Comparison of ENCODE assay signal across 22 cellular contexts in the genomic region with DNA sequence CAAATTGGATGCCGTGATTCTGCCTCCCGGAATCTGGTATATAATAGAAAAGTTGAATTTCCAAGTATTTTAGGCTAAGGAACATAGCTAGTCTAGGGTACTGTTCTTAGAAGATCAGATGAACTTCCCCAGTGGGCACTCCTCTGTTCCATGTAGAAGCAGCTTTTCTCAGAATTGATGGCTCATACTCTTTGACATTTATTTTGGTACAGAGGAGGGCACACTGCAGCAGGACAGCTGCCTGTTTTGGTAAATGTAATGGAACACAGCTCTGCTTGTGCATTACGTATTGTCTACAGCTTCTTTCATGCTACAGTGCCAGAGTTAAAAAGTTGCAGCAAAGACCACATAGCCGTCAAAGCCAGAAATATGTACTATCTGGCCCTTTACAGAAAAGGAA. TPM values are rescaled to one million over a fixed set of nuclear protein-coding genes. Genes with fewer than 3 reads are reported as not detected.
A peak's percentile ranks its signal among the peaks of the same experiment; 100 is the strongest.
DNase-seq lines count a peak whose midpoint lies in the region; ATAC-seq and TF ChIP-seq lines count a peak whose summit lies in the region.
"Had no signal": no experiment of that assay in that cellular context is flagged by ENCODE, and none has a peak within 500 bp of the region (broad histone marks: within the 10 kb centered on the region; RNA-seq: fewer than 3 reads in every experiment).

No MANE protein-coding gene starts in this region.

- peaks cover 36 to 61% (median 56%) of the 10 kb centered on the region in 10 experiments for H3K4me1 ChIP-seq in BLaER1 treated with 17β-estradiol and CSF1 and Interleukin-3, amounts not matched to agents 10 nM and 100 nM
- peaks cover 0 to 10% of the 10 kb centered on the region in 2 experiments for H3K4me1 ChIP-seq in neutrophil (ENCODE audit: control insufficient read depth in 1 of 2, insufficient read depth in 1 of 2, low read depth in 1 of 2, low read length in 1 of 2)
- H3K4me1 ChIP-seq in prostate gland (replicated peaks), result peaks cover 5% of the 10 kb centered on the region
- H3K4me1 ChIP-seq in gastroesophageal sphincter, result peaks cover 6 to 89% (median 13%) of the 10 kb centered on the region in 3 donors

- CTCF ChIA-PET in activated CD4-positive, alpha-beta memory T cell treated with anti-CD3 and anti-CD28 coated beads for 36 hours (lab: Charles Lee), result interaction anchor here (0.6 to 1.5 kb wide), 3 partner anchors 10 to 554 kb away, joined by 3 to 10 read pairs (median 4); a partner anchor contains a TSS
- CTCF ChIA-PET in activated CD4-positive, alpha-beta memory T cell treated with anti-CD3 and anti-CD28 coated beads, Interleukin-2, amount 10 ng/mL, durations not matched to agents 7 days and 5 days (lab: Charles Lee), result interaction anchor here (0.6 to 2.4 kb wide), 3 partner anchors 9 to 554 kb away, joined by 3 to 10 read pairs (median 9); no protein-coding TSS in a partner anchor

- peak overlapping the region; percentile 16 for H3K27ac Mint-ChIP-seq in activated CD4-positive, alpha-beta memory T cell treated with anti-CD3 and anti-CD28 coated beads for 36 hours
- no peak overlapping the region for H3K27ac Mint-ChIP-seq in activated CD4-positive, alpha-beta memory T cell treated with anti-CD3 and anti-CD28 coated beads, Interleukin-2, amount 10 ng/mL, durations not matched to agents 7 days and 5 days
- H3K27ac Mint-ChIP-seq in activated T-helper 17 cell treated with anti-CD3 and anti-CD28 coated beads, Interleukin-2, amount 50 U/mL, for 72 hours, result peak overlapping the region; percentile 72
- H3K27ac Mint-ChIP-seq: GM23338 had no signal

- TF ChIP-seq CTCF in neutrophil (IDR thresholded peaks at IDR 0.05), result no peak
- no peak for TF ChIP-seq CTCF in prostate gland (IDR thresholded peaks at IDR 0.05)
- TF ChIP-seq CTCF in gastroesophageal sphincter (IDR thresholded peaks at IDR 0.05), result no peak

- no peaks in the 10 kb centered on the region for H3K27me3 ChIP-seq in BLaER1 treated with 17β-estradiol and CSF1 and Interleukin-3, amounts not matched to agents 10 nM and 100 nM
- no peaks in the 10 kb centered on the region for H3K27me3 ChIP-seq in neutrophil
- H3K27me3 ChIP-seq in prostate gland (replicated peaks; ENCODE audit: insufficient read depth), result no peaks in the 10 kb centered on the region
- no peaks in the 10 kb centered on the region for H3K27me3 ChIP-seq in gastroesophageal sphincter

- peaks cover 37% of the 10 kb centered on the region for H3K36me3 Mint-ChIP-seq in activated CD4-positive, alpha-beta memory T cell treated with anti-CD3 and anti-CD28 coated beads for 36 hours
- H3K36me3 Mint-ChIP-seq in activated CD4-positive, alpha-beta memory T cell treated with anti-CD3 and anti-CD28 coated beads, Interleukin-2, amount 10 ng/mL, durations not matched to agents 7 days and 5 days (ENCODE audit: low read depth), result peaks cover 51% of the 10 kb centered on the region
- peaks cover 88% of the 10 kb centered on the region for H3K36me3 Mint-ChIP-seq in activated T-helper 17 cell treated with anti-CD3 and anti-CD28 coated beads, Interleukin-2, amount 50 U/mL, for 72 hours (ENCODE audit: low read depth)

- 92% methylated on average over 4 of the region's 4 CpGs for WGBS in prostate gland
- WGBS in gastroesophageal sphincter (ENCODE audit: low coverage in 1 of 2), 2 donors, result 44% methylated on average over 4 of the region's 4 CpGs

- intact Hi-C loops in activated CD4-positive, alpha-beta memory T cell treated with anti-CD3 and anti-CD28 coated beads for 36 hours (cut with micrococcal nuclease), result no loop called here
- intact Hi-C loops in prostate gland (cut with DNase I), result no loop called here

- POLR2A ChIA-PET in activated CD4-positive, alpha-beta memory T cell treated with anti-CD3 and anti-CD28 coated beads for 36 hours (lab: Charles Lee), result no interaction called here
- POLR2A ChIA-PET in activated CD4-positive, alpha-beta memory T cell treated with anti-CD3 and anti-CD28 coated beads, Interleukin-2, amount 10 ng/mL, durations not matched to agents 7 days and 5 days (lab: Charles Lee), result interaction anchor here (3.0 kb wide), 1 partner anchor 9 kb away, joined by 12 read pairs; no protein-coding TSS in a partner anchor

- H3K4me2 ChIP-seq in BLaER1 treated with 17β-estradiol and CSF1 and Interleukin-3, amounts not matched to agents 10 nM and 100 nM, result peak overlapping the region in 8 of 11 experiments; percentile 2 to 83 (median 22); a peak in 12 of 22 replicates
- H3K4me2 ChIP-seq: GM23338 had no signal

- H3K4me3 ChIP-seq in BLaER1 treated with 17β-estradiol and CSF1 and Interleukin-3, amounts not matched to agents 10 nM and 100 nM, result no peak overlapping the region
- H3K4me3 ChIP-seq in neutrophil (ENCODE audit: low read depth in 1 of 2, low read length in 1 of 2) (no peak overlapping the region), prostate gland (no peak overlapping the region), gastroesophageal sphincter (no peak overlapping the region)
- H3K4me3 ChIP-seq: GM12878, GM23338 had no signal

- no peaks in the 10 kb centered on the region for H3K27me3 Mint-ChIP-seq in activated CD4-positive, alpha-beta memory T cell treated with anti-CD3 and anti-CD28 coated beads for 36 hours
- H3K27me3 Mint-ChIP-seq in activated CD4-positive, alpha-beta memory T cell treated with anti-CD3 and anti-CD28 coated beads, Interleukin-2, amount 10 ng/mL, durations not matched to agents 7 days and 5 days, result no peaks in the 10 kb centered on the region
- H3K27me3 Mint-ChIP-seq in activated T-helper 17 cell treated with anti-CD3 and anti-CD28 coated beads, Interleukin-2, amount 50 U/mL, for 72 hours, result no peaks in the 10 kb centered on the region

- H4K20me1 ChIP-seq in BLaER1 treated with 17β-estradiol and CSF1 and Interleukin-3, amounts not matched to agents 10 nM and 100 nM, result peaks cover 0 to 100% (median 15%) of the 10 kb centered on the region in 11 experiments; a peak in 11 of 22 replicates

- no peak overlapping the region for H3K4me3 Mint-ChIP-seq in activated CD4-positive, alpha-beta memory T cell treated with anti-CD3 and anti-CD28 coated beads for 36 hours
- no peak overlapping the region for H3K4me3 Mint-ChIP-seq in activated CD4-positive, alpha-beta memory T cell treated with anti-CD3 and anti-CD28 coated beads, Interleukin-2, amount 10 ng/mL, durations not matched to agents 7 days and 5 days
- peak overlapping the region; percentile 54 for H3K4me3 Mint-ChIP-seq in activated T-helper 17 cell treated with anti-CD3 and anti-CD28 coated beads, Interleukin-2, amount 50 U/mL, for 72 hours
- H3K4me3 Mint-ChIP-seq: GM23338 had no signal

- no peak for DNase-seq in activated CD4-positive, alpha-beta memory T cell treated with anti-CD3 and anti-CD28 coated beads for 36 hours
- DNase-seq in activated CD4-positive, alpha-beta memory T cell treated with anti-CD3 and anti-CD28 coated beads, Interleukin-2, amount 10 ng/mL, durations not matched to agents 7 days and 5 days, result no peak
- DNase-seq in prostate gland (ENCODE audit: low spot score) (no peak), RKO (ENCODE audit: low spot score) (no peak)
- DNase-seq: C1 segment of cervical spinal cord, DMS 273 treated with DMSO at 0.1 percent for 48 hours, GDM1, KG1, NCI-H1436, NCI-H2029, NCI-H2171, NCI-H446, NCI-H69, OCI-M1, RPMI8226 had no signal

- peaks cover 46% of the 10 kb centered on the region for H3K4me1 Mint-ChIP-seq in activated CD4-positive, alpha-beta memory T cell treated with anti-CD3 and anti-CD28 coated beads for 36 hours (ENCODE audit: low read depth)
- H3K4me1 Mint-ChIP-seq in activated CD4-positive, alpha-beta memory T cell treated with anti-CD3 and anti-CD28 coated beads, Interleukin-2, amount 10 ng/mL, durations not matched to agents 7 days and 5 days, result peaks cover 16% of the 10 kb centered on the region
- peaks cover 20% of the 10 kb centered on the region for H3K4me1 Mint-ChIP-seq in activated T-helper 17 cell treated with anti-CD3 and anti-CD28 coated beads, Interleukin-2, amount 50 U/mL, for 72 hours

- peak overlapping the region in 4 of 11 experiments; percentile 2 to 82 (median 21); a peak in 3 of 22 replicates for H3K27ac ChIP-seq in BLaER1 treated with 17β-estradiol and CSF1 and Interleukin-3, amounts not matched to agents 10 nM and 100 nM
- H3K27ac ChIP-seq in neutrophil (peak overlapping the region; percentile 46), prostate gland (no peak overlapping the region), gastroesophageal sphincter (peak overlapping the region in 2 of 4 donors; percentile 24 to 48)

- H3K9me3 ChIP-seq in BLaER1 treated with 17β-estradiol and CSF1 and Interleukin-3, amounts not matched to agents 10 nM and 100 nM (replicated peaks in 1 of 11), result peaks cover 0 to 14% (median 0%) of the 10 kb centered on the region in 11 experiments; a peak in 6 of 22 replicates
- H3K9me3 ChIP-seq in neutrophil, result no peaks in the 10 kb centered on the region
- no peaks in the 10 kb centered on the region for H3K9me3 ChIP-seq in prostate gland
- no peaks in the 10 kb centered on the region for H3K9me3 ChIP-seq in gastroesophageal sphincter

- H3K36me3 ChIP-seq in BLaER1 treated with 17β-estradiol and CSF1 and Interleukin-3, amounts not matched to agents 10 nM and 100 nM, result peaks cover 52 to 99% (median 70%) of the 10 kb centered on the region in 11 experiments
- H3K36me3 ChIP-seq in neutrophil, result peaks cover 94% of the 10 kb centered on the region
- H3K36me3 ChIP-seq in prostate gland, result peaks cover 0 to 3% of the 10 kb centered on the region in 2 donors
- peaks cover 4 to 72% of the 10 kb centered on the region in 2 donors for H3K36me3 ChIP-seq in gastroesophageal sphincter

- TF ChIP-seq EP300 in gastroesophageal sphincter (IDR thresholded peaks at IDR 0.05), result no peak

- peak; percentile 63 for ATAC-seq in activated T-helper 17 cell treated with anti-CD3 and anti-CD28 coated beads, Interleukin-2, amount 50 U/mL, for 72 hours (replicated peaks)
- no peak for ATAC-seq in gastroesophageal sphincter
- ATAC-seq: GM12878, GM23338, HCT116 had no signal

- TF ChIP-seq POLR2A in prostate gland (IDR thresholded peaks at IDR 0.05), result no peak
- no peak for TF ChIP-seq POLR2A in gastroesophageal sphincter (IDR thresholded peaks at IDR 0.05)

- H3K9ac ChIP-seq in BLaER1 treated with 17β-estradiol and CSF1 and Interleukin-3, amounts not matched to agents 10 nM and 100 nM, result no peak overlapping the region

- no peaks in the 10 kb centered on the region for H3K9me3 Mint-ChIP-seq in activated CD4-positive, alpha-beta memory T cell treated with anti-CD3 and anti-CD28 coated beads for 36 hours
- H3K9me3 Mint-ChIP-seq in activated CD4-positive, alpha-beta memory T cell treated with anti-CD3 and anti-CD28 coated beads, Interleukin-2, amount 10 ng/mL, durations not matched to agents 7 days and 5 days, result no peaks in the 10 kb centered on the region
- no peaks in the 10 kb centered on the region for H3K9me3 Mint-ChIP-seq in activated T-helper 17 cell treated with anti-CD3 and anti-CD28 coated beads, Interleukin-2, amount 50 U/mL, for 72 hours
- H3K9me3 Mint-ChIP-seq: GM23338 had no signal

RNA-seq across cellular contexts. Expression of a gene that starts 10.8 kb away (rescaled TPM):
- 10 to 100 TPM; 43.3 to 43.4 TPM for total RNA-seq in activated CD4-positive, alpha-beta memory T cell treated with anti-CD3 and anti-CD28 coated beads for 36 hours
- total RNA-seq in activated CD4-positive, alpha-beta memory T cell treated with anti-CD3 and anti-CD28 coated beads, Interleukin-2, amount 10 ng/mL, durations not matched to agents 7 days and 5 days, result 10 to 100 TPM; 51.2 to 52.9 TPM
- total RNA-seq in activated T-helper 17 cell treated with anti-CD3 and anti-CD28 coated beads, Interleukin-2, amount 50 U/mL, for 72 hours, result 10 to 100 TPM; 27.1 to 55.3 TPM
- total RNA-seq in prostate gland (100 to 1,000 TPM in 1 of 2 donors, 10 to 100 TPM in 1; 81.8 to 123 TPM), gastroesophageal sphincter (100 to 1,000 TPM; 109 to 159 (median 136) TPM)
